ENCODE assay signal across 24 cellular contexts in the genomic region with DNA sequence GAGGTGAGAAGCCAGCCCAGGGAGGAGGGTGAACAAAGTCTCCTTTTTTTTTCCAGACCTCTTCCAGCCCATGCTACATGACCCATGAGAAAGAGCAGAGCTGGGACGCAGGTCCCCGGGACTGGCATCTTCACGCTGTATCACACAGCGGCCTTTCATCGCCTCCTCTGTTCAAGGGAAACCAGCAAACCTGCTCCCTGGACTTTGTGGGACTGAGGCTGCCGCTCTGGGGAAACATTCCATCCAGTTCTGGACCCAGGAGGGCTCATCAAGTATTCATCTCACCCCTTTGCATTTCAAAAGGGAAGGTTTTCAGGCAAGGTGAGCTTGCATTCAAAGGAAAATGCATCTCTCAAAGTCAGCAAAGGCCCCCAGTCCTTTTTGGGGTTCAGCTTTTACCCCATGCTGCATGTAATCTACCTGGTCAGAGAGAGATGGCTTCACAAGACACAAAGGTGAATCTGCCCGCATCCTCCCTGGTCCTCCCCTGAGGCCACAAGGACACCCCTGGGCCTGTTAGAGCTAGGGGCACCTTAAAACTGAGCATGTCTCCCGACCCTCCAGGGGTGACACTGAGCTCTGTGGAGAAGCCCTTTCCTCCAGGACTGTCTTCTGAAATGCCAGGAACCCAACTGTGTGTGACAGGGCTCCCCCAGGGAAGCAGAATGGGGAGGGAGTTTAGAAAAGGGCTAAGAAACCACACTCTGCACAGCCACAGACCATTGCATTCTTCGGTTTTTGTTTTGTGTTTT. TPM values are rescaled to one million over a fixed set of nuclear protein-coding genes. Genes with fewer than 3 reads are reported as not detected.
A peak's percentile ranks its signal among the peaks of the same experiment; 100 is the strongest.
DNase-seq lines count a peak whose midpoint lies in the region; ATAC-seq, FAIRE-seq and TF ChIP-seq lines count a peak whose summit lies in the region.
"Had no signal": no experiment of that assay in that cellular context is flagged by ENCODE, and none has a peak within 500 bp of the region (broad histone marks: within the 10 kb centered on the region; RNA-seq: fewer than 3 reads in every experiment).

No MANE protein-coding gene starts in this region.

- H3K79me2 ChIP-seq in HepG2 (ENCODE audit: insufficient read depth, low read length): no peaks in the 10 kb centered on the region

- TF ChIP-seq CTCF in HepG2 (CRISPR knock-in tag; IDR thresholded peaks at IDR 0.05): no peak
- no peak for TF ChIP-seq CTCF in right lobe of liver (IDR thresholded peaks at IDR 0.05)
- no peak for TF ChIP-seq CTCF in psoas muscle (IDR thresholded peaks at IDR 0.05)

- in situ Hi-C loops in HepG2 (cut with HindIII; ENCODE audit: extremely low pct_ligation_motif_present, low pct_unique_long_range_greater_than_20kb): no loop called here

- H2AFZ ChIP-seq in HepG2 (ENCODE audit: low read length): no peak overlapping the region

- TF ChIP-seq POLR2A in HepG2 (IDR thresholded peaks at IDR 0.05; ENCODE audit: insufficient read depth in 1 of 2, low read depth in 2 of 2, low read length in 2 of 2) (no peak), right lobe of liver (IDR thresholded peaks at IDR 0.05) (no peak)

- no peak for TF ChIP-seq EP300 in HepG2 (IDR thresholded peaks at IDR 0.05; ENCODE audit: low read depth in 2 of 2, low read length in 2 of 2)
- TF ChIP-seq EP300 in HepG2 (CRISPR knock-in tag; IDR thresholded peaks at IDR 0.05; ENCODE audit: borderline replicate concordance): no peak

- peaks cover 6% of the 10 kb centered on the region; the same call in 1 of the 2 replicates for H3K4me1 ChIP-seq in HepG2 (ENCODE audit: insufficient read depth, low read length)
- no peaks in the 10 kb centered on the region for H3K4me1 ChIP-seq in right lobe of liver
- H3K4me1 ChIP-seq in NT2/D1 (ENCODE audit: insufficient read depth, insufficient read length): peaks cover 9% of the 10 kb centered on the region
- peaks cover 23% of the 10 kb centered on the region for H3K4me1 ChIP-seq in iPS-18a (ENCODE audit: control insufficient read depth, low read depth, low read length)
- no peaks in the 10 kb centered on the region for H3K4me1 ChIP-seq in psoas muscle
- H3K4me1 ChIP-seq: A549 had no signal

- H3K36me3 ChIP-seq in HepG2 (replicated peaks in 1 of 2; ENCODE audit: control insufficient read depth in 1 of 2, insufficient read depth in 2 of 2, low read length in 2 of 2) (no peaks in the 10 kb centered on the region), right lobe of liver (no peaks in the 10 kb centered on the region), NT2/D1 (ENCODE audit: insufficient read depth, insufficient read length, low read length) (no peaks in the 10 kb centered on the region), iPS-18a (ENCODE audit: control insufficient read depth, low read depth, low read length) (no peaks in the 10 kb centered on the region), psoas muscle (ENCODE audit: insufficient read depth in 1 of 2, low read depth in 1 of 2) (no peaks in the 10 kb centered on the region)
- H3K36me3 ChIP-seq: BLaER1 treated with 17β-estradiol and CSF1 and Interleukin-3, amounts not matched to agents 10 nM and 100 nM had no signal

- H3K9me3 ChIP-seq in HepG2 (ENCODE audit: low read length) (peaks cover 26% of the 10 kb centered on the region), right lobe of liver (no peaks in the 10 kb centered on the region), NT2/D1 (ENCODE audit: insufficient read depth, low read length) (peaks cover 26% of the 10 kb centered on the region; the same call in 1 of the 2 replicates), iPS-18a (ENCODE audit: control insufficient read depth, low read depth, low read length) (peaks cover 22% of the 10 kb centered on the region), psoas muscle (no peaks in the 10 kb centered on the region)

- H4K20me1 ChIP-seq in HepG2 (ENCODE audit: insufficient read depth, low read length): no peaks in the 10 kb centered on the region
- H4K20me1 ChIP-seq: BLaER1 treated with 17β-estradiol and CSF1 and Interleukin-3, amounts not matched to agents 10 nM and 100 nM had no signal

- DNase-seq in HepG2 (ENCODE audit: low spot score) (no peak), right lobe of liver (no peak), NT2/D1 (ENCODE audit: low read depth, low spot score) (no peak), retina (peak; percentile 11), SKM-1 treated with dmso at 0.1 percent for 144 hours (lab: John Stamatoyannopoulos, UW; ENCODE audit: unreplicated experiment) (no peak), psoas muscle (no peak), left lobe of liver (ENCODE audit: low spot score) (no peak)
- DNase-seq: Calu3; CD8-positive, alpha-beta T cell; EL; KBM-7; NCI-H1105 treated with DMSO at 0.1 percent for 48 hours; NCI-H1694; NCI-H2081 treated with DMSO at 0.1 percent for 48 hours; SHP77 had no signal

- ATAC-seq in HepG2 (no peak), right lobe of liver (no peak), psoas muscle (no peak), left lobe of liver (no peak)
- ATAC-seq: CD8-positive, alpha-beta T cell had no signal

- H3K27ac ChIP-seq in HepG2 (ENCODE audit: extremely low read length, insufficient read depth, low read length): no peak overlapping the region
- no peak overlapping the region for H3K27ac ChIP-seq in right lobe of liver
- H3K27ac ChIP-seq in iPS-18a (ENCODE audit: low read length): no peak overlapping the region
- H3K27ac ChIP-seq in psoas muscle: no peak overlapping the region
- H3K27ac ChIP-seq: A549; BLaER1 treated with 17β-estradiol and CSF1 and Interleukin-3, amounts not matched to agents 10 nM and 100 nM; SK-N-MC had no signal

- H3K4me3 ChIP-seq in HepG2 (replicated peaks in 1 of 3; ENCODE audit: insufficient read depth in 1 of 3, low read depth in 2 of 3, low read length in 3 of 3): no peak overlapping the region
- no peak overlapping the region for H3K4me3 ChIP-seq in right lobe of liver
- H3K4me3 ChIP-seq in NT2/D1 (ENCODE audit: insufficient read length, low read depth): no peak overlapping the region
- H3K4me3 ChIP-seq in iPS-18a (ENCODE audit: low read length): peak overlapping the region; percentile 7
- no peak overlapping the region for H3K4me3 ChIP-seq in psoas muscle
- H3K4me3 ChIP-seq: A549; BLaER1 treated with 17β-estradiol and CSF1 and Interleukin-3, amounts not matched to agents 10 nM and 100 nM; SK-N-MC had no signal

- no TSS peak for BruUV-seq in HepG2 (replicated peaks; lab: Mats Ljungman, UMichigan)

- intact Hi-C loops in HepG2 (cut with micrococcal nuclease; ENCODE audit: unreplicated experiment) (no loop called here), right lobe of liver (cut with DNase I) (no loop called here), psoas muscle (cut with DNase I) (no loop called here)

- CTCF ChIA-PET in HepG2 (lab: Yijun Ruan, JAX; ENCODE audit: low intra/inter-chr PET ratio, low total read pairs): no interaction called here

- WGBS in HepG2 (ENCODE audit: low lambda C conversion rate): 78% methylated on average over 8 of the region's 9 CpGs
- WGBS in right lobe of liver (ENCODE audit: insufficient coverage, low coverage, low lambda C conversion rate, missing lambda C conversion rate): 55% methylated on average over 9 of the region's 9 CpGs
- 92 to 97% (median 95%) methylated on average over 9 of the region's 9 CpGs for WGBS in psoas muscle, 3 donors

- H3K27me3 ChIP-seq in HepG2 (ENCODE audit: control insufficient read depth in 1 of 2, insufficient read depth in 2 of 2, low read length in 2 of 2): no peaks in the 10 kb centered on the region
- H3K27me3 ChIP-seq in right lobe of liver: no peaks in the 10 kb centered on the region
- no peaks in the 10 kb centered on the region for H3K27me3 ChIP-seq in NT2/D1 (ENCODE audit: insufficient read depth, insufficient read length)
- no peaks in the 10 kb centered on the region for H3K27me3 ChIP-seq in iPS-18a (ENCODE audit: control insufficient read depth, insufficient read depth, low read length)
- peaks cover 0 to 4% (median 0%) of the 10 kb centered on the region in 3 donors for H3K27me3 ChIP-seq in psoas muscle (ENCODE audit: insufficient read depth in 3 of 3, low read length in 2 of 3)
- H3K27me3 ChIP-seq: BLaER1 treated with 17β-estradiol and CSF1 and Interleukin-3, amounts not matched to agents 10 nM and 100 nM had no signal

- TF ChIP-seq RAD21 in HepG2 (CRISPR knock-in tag; IDR thresholded peaks at IDR 0.05): no peak

- H3K9ac ChIP-seq in HepG2 (ENCODE audit: insufficient read depth, low read depth, low read length) (no peak overlapping the region), NT2/D1 (ENCODE audit: insufficient read length, low read depth) (peak overlapping the region; percentile 32), iPS-18a (ENCODE audit: low read length) (no peak overlapping the region)
- H3K9ac ChIP-seq: BLaER1 treated with 17β-estradiol and CSF1 and Interleukin-3, amounts not matched to agents 10 nM and 100 nM had no signal

- H3K4me2 ChIP-seq in HepG2 (ENCODE audit: low read depth, low read length): no peak overlapping the region
- H3K4me2 ChIP-seq: A549 had no signal

- FAIRE-seq in HepG2 (lab: Jason Lieb, UNC): no peak
- FAIRE-seq: A549, GM12891, GM18507, HTR-8/SVneo, RCC 7860 had no signal

- POLR2A ChIA-PET in HepG2 (lab: Yijun Ruan, JAX): interaction anchor here (0.9 to 6.3 kb wide), 2 partner anchors 12 to 54 kb away, joined by 3 to 33 read pairs; no protein-coding TSS in a partner anchor

RNA-seq across cellular contexts. Expression of a gene that starts 21.2 kb away (rescaled TPM):
- not detected in 2 replicates for total RNA-seq in HepG2 (2016; rRNA removed; fragmentation: Illumina TruSeq; extraction: Trizol)
- not detected in 2 replicates for total RNA-seq in HepG2 (2016; cell fraction: cytosol; rRNA removed; fragmentation: Illumina TruSeq; extraction: Trizol; ENCODE audit: low read depth)
- total RNA-seq in HepG2 (2016; cell fraction: insoluble cytoplasmic fraction; rRNA removed; fragmentation: Illumina TruSeq; extraction: Trizol): not detected in 2 replicates
- total RNA-seq in HepG2 (2016; cell fraction: membrane; rRNA removed; fragmentation: Illumina TruSeq; extraction: Trizol): not detected in 2 replicates
- total RNA-seq in HepG2 (2016; cell fraction: nucleus; rRNA removed; fragmentation: Illumina TruSeq; extraction: Trizol): 0.38 TPM in 1 of 2 replicates, not detected in the other
- polyA plus RNA-seq in HepG2 (2011; rRNA removed): 0.07 and 0.17 TPM in 2 replicates
- polyA plus RNA-seq in HepG2 (2011; cell fraction: cytosol; rRNA removed): 0.03 TPM in 1 of 2 replicates, not detected in the other
- 0.59 and 0.62 TPM in 2 replicates for polyA plus RNA-seq in HepG2 (2011; cell fraction: nucleus; rRNA removed)
- 0.12 TPM in 1 of 2 replicates, not detected in the other for polyA plus RNA-seq in HepG2 (2012)
- not detected in 2 replicates for polyA plus RNA-seq in HepG2 (2016; cell fraction: cytosol; fragmentation: Illumina TruSeq; extraction: Trizol; ENCODE audit: low read depth)
- not detected in 2 replicates for polyA plus RNA-seq in HepG2 (2016; cell fraction: insoluble cytoplasmic fraction; fragmentation: Illumina TruSeq; extraction: Trizol; ENCODE audit: low read depth)
- polyA plus RNA-seq in HepG2 (2016; cell fraction: membrane; fragmentation: Illumina TruSeq; extraction: Trizol; ENCODE audit: low read depth): not detected in 2 replicates
- polyA plus RNA-seq in HepG2 (2016; cell fraction: nucleus; fragmentation: Illumina TruSeq; extraction: Trizol; ENCODE audit: insufficient read depth, low read depth): 0.15 TPM in 1 of 2 replicates, not detected in the other
- polyA minus RNA-seq in HepG2 (2011; rRNA and poly(A)+ RNA removed; ENCODE audit: low replicate concordance): 0.08 TPM in 1 of 2 replicates, not detected in the other
- not detected in 2 replicates for polyA minus RNA-seq in HepG2 (2011; cell fraction: cytosol; rRNA and poly(A)+ RNA removed)
- polyA minus RNA-seq in HepG2 (2011; cell fraction: nucleus; rRNA and poly(A)+ RNA removed): 0.12 and 0.26 TPM in 2 replicates
- 10 to 100 TPM in 5 of 6 experiments, 1 to 10 TPM in 1; 5.7 to 43.7 (median 23.9) TPM for total RNA-seq in right lobe of liver
- 10 to 100 TPM; 21.8 to 52.6 (median 25.1) TPM for total RNA-seq in psoas muscle
- 10 to 100 TPM; 17.8 to 26.9 (median 23.3) TPM for polyA plus RNA-seq in psoas muscle
- 26.7 TPM for total RNA-seq in left lobe of liver
- total RNA-seq: Calu3; CD8-positive, alpha-beta T cell; H4 had no signal

Comparison
In these comparisons a context has a peak if more than half of its experiments do, and no peak if none do; other contexts are left out.
1. RNA of a gene that starts 21.2 kb away (total RNA-seq): 5.7 to 43.7 TPM in right lobe of liver, 26.7 TPM in left lobe of liver (single experiment) and 21.8 to 52.6 TPM in psoas muscle; 0.38 TPM in HepG2; every median in the first group is over 4 times any median in the second.